1 cellular context compared by ENCODE assay signal in the genomic region with DNA sequence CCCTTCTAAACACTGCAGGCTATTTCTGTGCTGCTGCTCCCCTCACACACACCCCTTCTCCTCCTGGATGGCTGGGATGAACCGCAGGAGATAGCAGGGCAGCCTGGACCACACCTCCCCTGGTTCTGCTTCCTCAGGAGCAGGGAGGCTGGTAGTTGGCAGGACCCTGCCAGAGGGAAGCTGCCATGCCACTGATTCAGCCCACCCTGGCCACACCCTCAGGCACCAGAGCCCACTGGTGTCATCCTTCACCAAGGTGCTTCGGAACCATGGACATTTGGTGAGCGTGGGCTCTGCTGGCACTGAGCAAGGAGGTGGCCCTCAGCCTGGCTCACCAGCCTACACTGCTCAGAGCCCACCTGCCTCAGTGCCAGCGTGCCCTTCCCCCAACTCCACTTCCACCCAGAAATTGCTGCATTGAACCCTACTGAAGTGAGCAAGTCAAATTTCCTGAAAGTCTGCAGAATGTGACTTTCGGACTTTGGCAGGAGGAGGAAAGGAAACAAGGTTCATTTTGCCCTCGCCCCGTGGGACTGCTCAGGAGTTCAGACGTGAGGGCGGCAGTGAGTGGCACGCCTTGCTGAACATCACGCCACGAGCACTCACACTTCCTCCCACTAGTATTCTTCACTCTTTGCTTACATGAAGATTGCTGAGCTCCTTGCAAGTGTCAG.
TF ChIP-seq lines count a peak whose summit lies in the region.

No MANE protein-coding gene starts in this region.

TF ChIP-seq in endothelial cell of umbilical vein, 7 proteins besides CTCF, POLR2A, EP300 and RAD21:
- TF ChIP-seq, protein P1, sequence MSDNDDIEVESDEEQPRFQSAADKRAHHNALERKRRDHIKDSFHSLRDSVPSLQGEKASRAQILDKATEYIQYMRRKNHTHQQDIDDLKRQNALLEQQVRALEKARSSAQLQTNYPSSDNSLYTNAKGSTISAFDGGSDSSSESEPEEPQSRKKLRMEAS (IDR thresholded peaks at IDR 0.05; ENCODE audit: insufficient read depth, insufficient read length): no peak
- TF ChIP-seq EZH2 (IDR thresholded peaks at IDR 0.05; ENCODE audit: borderline replicate concordance, low read depth, low read length, severe bottlenecking): no peak
- TF ChIP-seq FOS (IDR thresholded peaks at IDR 0.05; ENCODE audit: borderline replicate concordance, insufficient read depth, low read length): no peak
- no peak for TF ChIP-seq POLR2AphosphoS5 (IDR thresholded peaks at IDR 0.05; ENCODE audit: insufficient read depth, low read depth, low read length)
- no peak for TF ChIP-seq JUN (IDR thresholded peaks at IDR 0.05; ENCODE audit: borderline replicate concordance, insufficient read depth, insufficient read length, low read depth)
- no peak for TF ChIP-seq MYC (IDR thresholded peaks at IDR 0.05; ENCODE audit: low read depth, low read length)
- no peak for TF ChIP-seq GATA2 (IDR thresholded peaks at IDR 0.05; ENCODE audit: insufficient read depth, insufficient read length, low read depth, low read length)
